In genomic region chr6:41073203-41073967, GRCh38 we compare ENCODE assay signal across 1 cellular context.
TF ChIP-seq lines count a peak whose summit lies in the region.

No MANE protein-coding gene starts in this region.

TF ChIP-seq in K562, 482 proteins besides CTCF, POLR2A, EP300 and RAD21 (continued from another document and continues in another):
- TF ChIP-seq RBM25 (IDR thresholded peaks at IDR 0.05; ENCODE audit: low read depth, low read length, severe bottlenecking) (no peak), ZNF445 (CRISPR knock-in tag; IDR thresholded peaks at IDR 0.05; ENCODE audit: low read depth) (no peak), ZNF780A (CRISPR knock-in tag; IDR thresholded peaks at IDR 0.05) (0 out of 2 replicates have a peak, but pooled peaks have one; percentile 65), PRDM10 (IDR thresholded peaks at IDR 0.05; ENCODE audit: partially characterized antibody) (no peak), ETS1 (conservative IDR thresholded peaks at IDR 0.05; ENCODE audit: control insufficient read depth, low read depth, low read length) (peak; percentile 80), SMAD2 (IDR thresholded peaks at IDR 0.05; ENCODE audit: low read depth, low read length) (no peak), ZC3H11A (IDR thresholded peaks at IDR 0.05; ENCODE audit: low read depth, low read length) (no peak), CBX8 (IDR thresholded peaks at IDR 0.05; ENCODE audit: borderline replicate concordance, extremely low read depth, low read depth, low read length, poor library complexity, severe bottlenecking) (no peak), TAF15 (IDR thresholded peaks at IDR 0.05; ENCODE audit: low read depth, low read length) (no peak), TGIF2 (CRISPR knock-in tag; IDR thresholded peaks at IDR 0.05) (0 out of 2 replicates have a peak, but pooled peaks have one; percentile 11), KDM1A (IDR thresholded peaks at IDR 0.05) (no peak), PTTG1 (tag; IDR thresholded peaks at IDR 0.05; ENCODE audit: low read depth) (no peak), NELFE (IDR thresholded peaks at IDR 0.05; ENCODE audit: insufficient read depth, insufficient read length) (peak; percentile 50), MTA2 (IDR thresholded peaks at IDR 0.05; ENCODE audit: low read depth) (no peak), CEBPG (CRISPR knock-in tag; IDR thresholded peaks at IDR 0.05) (no peak), CEBPG (tag; conservative IDR thresholded peaks at IDR 0.05 in 1 of 2, IDR thresholded peaks at IDR 0.05 in 1 of 2) (no peak), NCOA4 (IDR thresholded peaks at IDR 0.05; ENCODE audit: partially characterized antibody) (no peak), TARDBP (IDR thresholded peaks at IDR 0.05) (0 out of 2 replicates have a peak, but pooled peaks have one; percentile 73), CBX2 (IDR thresholded peaks at IDR 0.05; ENCODE audit: insufficient read depth, low read length, poor library complexity, severe bottlenecking) (no peak), JUND (IDR thresholded peaks at IDR 0.05; ENCODE audit: borderline replicate concordance, low read depth, low read length) (peak; percentile 44), JUND (tag; IDR thresholded peaks at IDR 0.05; ENCODE audit: borderline replicate concordance, low read depth, low read length) (no peak; the same call in 2 of the 3 replicates), GTF2A2 (tag; IDR thresholded peaks at IDR 0.05) (peak; percentile 61; the same call in 1 of the 2 replicates), NFYB (IDR thresholded peaks at IDR 0.05; ENCODE audit: extremely low read depth, insufficient read length) (no peak), ZNF609 (CRISPR knock-in tag; IDR thresholded peaks at IDR 0.05; ENCODE audit: borderline replicate concordance) (no peak), RUNX1 (IDR thresholded peaks at IDR 0.05; ENCODE audit: low read depth) (no peak), E4F1 (CRISPR knock-in tag; IDR thresholded peaks at IDR 0.05; ENCODE audit: borderline replicate concordance) (peak; percentile 64; the same call in 1 of the 2 replicates), SIRT6 (IDR thresholded peaks at IDR 0.05; ENCODE audit: low read depth, low read length) (peak; percentile 66), KAT7 (CRISPR knock-in tag; IDR thresholded peaks at IDR 0.05; ENCODE audit: borderline replicate concordance) (peak; percentile 52; the same call in 1 of the 2 replicates), ZBTB34 (CRISPR knock-in tag; IDR thresholded peaks at IDR 0.05) (no peak), RBM14 (IDR thresholded peaks at IDR 0.05; ENCODE audit: borderline replicate concordance, insufficient read depth, low read depth, low read length) (peak; percentile 95; the same call in 1 of the 2 replicates), TCF7 (IDR thresholded peaks at IDR 0.05; ENCODE audit: borderline replicate concordance) (no peak; the same call in 1 of the 2 replicates), ZNF133 (CRISPR knock-in tag; IDR thresholded peaks at IDR 0.05) (no peak), SRSF7 (optimal IDR thresholded peaks at IDR 0.05; ENCODE audit: low read depth, low read length) (no peak), PBX2 (CRISPR knock-in tag; IDR thresholded peaks at IDR 0.05; ENCODE audit: low read depth) (no peak), PBX2 (tag; conservative IDR thresholded peaks at IDR 0.05; ENCODE audit: low read depth) (0 out of 2 replicates have a peak, but pooled peaks have one; percentile 6), PHTF2 (CRISPR knock-in tag; IDR thresholded peaks at IDR 0.05) (no peak), NR3C1 (CRISPR knock-in tag; IDR thresholded peaks at IDR 0.05) (no peak), ZBED1 (IDR thresholded peaks at IDR 0.05) (0 out of 2 replicates have a peak, but pooled peaks have one; percentile 23), ZNF197 (CRISPR knock-in tag; IDR thresholded peaks at IDR 0.05; ENCODE audit: low read depth) (no peak), BMI1 (IDR thresholded peaks at IDR 0.05; ENCODE audit: low read length) (no peak), ELF2 (CRISPR knock-in tag; IDR thresholded peaks at IDR 0.05) (no peak; the same call in 1 of the 2 replicates), ZNF655 (CRISPR knock-in tag; IDR thresholded peaks at IDR 0.05) (no peak), KLF1 (tag; IDR thresholded peaks at IDR 0.05) (peak; percentile 70; the same call in 1 of the 2 replicates), SREBF2 (CRISPR knock-in tag; IDR thresholded peaks at IDR 0.05) (no peak), ZKSCAN3 (CRISPR knock-in tag; IDR thresholded peaks at IDR 0.05) (no peak), RBM17 (IDR thresholded peaks at IDR 0.05; ENCODE audit: borderline replicate concordance, low read depth, low read length) (no peak), NFIC (IDR thresholded peaks at IDR 0.05) (peak; percentile 55; the same call in 1 of the 2 replicates), GABPB1 (CRISPR knock-in tag; IDR thresholded peaks at IDR 0.05) (peak; percentile 62; the same call in 1 of the 2 replicates), FOXK2 (conservative IDR thresholded peaks at IDR 0.05 in 1 of 2, IDR thresholded peaks at IDR 0.05 in 1 of 2; ENCODE audit: low read depth in 2 of 2) (no peak), ZNF507 (tag; conservative IDR thresholded peaks at IDR 0.05) (no peak), CC2D1A (IDR thresholded peaks at IDR 0.05) (no peak), HDGF (IDR thresholded peaks at IDR 0.05) (no peak)
